Comparison of ENCODE assay signal across 1 cellular context in the genomic region with DNA sequence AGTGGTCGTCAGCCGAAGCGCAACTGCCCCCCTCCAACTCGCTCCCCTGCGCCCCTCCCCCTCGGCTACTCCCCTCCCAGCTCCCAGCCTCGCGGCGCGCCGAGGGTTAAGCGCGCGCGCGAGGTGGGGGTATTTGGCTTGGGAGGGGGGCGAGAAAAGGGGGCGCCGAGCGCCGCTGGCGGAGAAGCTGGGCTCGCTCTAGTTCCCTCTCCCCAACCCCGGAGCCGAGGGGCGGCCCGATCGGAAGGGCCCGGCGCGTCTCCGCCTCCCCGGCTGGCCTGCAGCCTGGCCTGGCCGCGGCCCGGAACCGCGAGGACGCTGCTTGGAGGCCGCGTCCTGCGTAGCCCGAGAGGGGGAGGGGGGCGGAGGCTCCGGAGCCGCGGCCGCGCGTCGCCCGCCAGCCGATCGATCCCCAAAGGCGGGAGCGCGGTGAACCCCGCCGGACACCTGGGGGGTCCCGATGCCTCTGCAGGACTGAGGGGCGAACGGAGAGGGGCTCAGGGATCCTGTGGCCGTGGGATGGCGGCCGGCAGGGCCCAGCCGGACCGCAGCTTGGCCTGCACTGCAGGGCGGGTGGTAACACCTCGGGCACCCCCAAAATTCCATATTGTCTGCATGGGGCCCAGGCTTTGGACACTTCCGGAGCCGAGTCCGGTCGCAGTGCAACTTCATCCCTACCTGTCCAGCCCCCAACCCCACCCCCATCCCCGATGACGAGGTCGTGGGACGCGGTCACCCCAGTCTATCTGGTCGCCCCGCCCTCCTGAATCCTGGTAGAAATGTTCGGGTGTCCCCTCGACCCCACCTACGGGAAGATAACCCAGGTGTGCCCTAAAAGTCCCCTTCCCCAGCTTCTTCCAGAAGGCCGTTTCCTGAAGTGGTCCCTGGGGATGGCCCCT.
TF ChIP-seq lines count a peak whose summit lies in the region.

No MANE protein-coding gene starts in this region.

TF ChIP-seq in HepG2, 621 proteins besides CTCF, POLR2A, EP300 and RAD21 (continued from another document and continues in another):
- TF ChIP-seq, protein P1, sequence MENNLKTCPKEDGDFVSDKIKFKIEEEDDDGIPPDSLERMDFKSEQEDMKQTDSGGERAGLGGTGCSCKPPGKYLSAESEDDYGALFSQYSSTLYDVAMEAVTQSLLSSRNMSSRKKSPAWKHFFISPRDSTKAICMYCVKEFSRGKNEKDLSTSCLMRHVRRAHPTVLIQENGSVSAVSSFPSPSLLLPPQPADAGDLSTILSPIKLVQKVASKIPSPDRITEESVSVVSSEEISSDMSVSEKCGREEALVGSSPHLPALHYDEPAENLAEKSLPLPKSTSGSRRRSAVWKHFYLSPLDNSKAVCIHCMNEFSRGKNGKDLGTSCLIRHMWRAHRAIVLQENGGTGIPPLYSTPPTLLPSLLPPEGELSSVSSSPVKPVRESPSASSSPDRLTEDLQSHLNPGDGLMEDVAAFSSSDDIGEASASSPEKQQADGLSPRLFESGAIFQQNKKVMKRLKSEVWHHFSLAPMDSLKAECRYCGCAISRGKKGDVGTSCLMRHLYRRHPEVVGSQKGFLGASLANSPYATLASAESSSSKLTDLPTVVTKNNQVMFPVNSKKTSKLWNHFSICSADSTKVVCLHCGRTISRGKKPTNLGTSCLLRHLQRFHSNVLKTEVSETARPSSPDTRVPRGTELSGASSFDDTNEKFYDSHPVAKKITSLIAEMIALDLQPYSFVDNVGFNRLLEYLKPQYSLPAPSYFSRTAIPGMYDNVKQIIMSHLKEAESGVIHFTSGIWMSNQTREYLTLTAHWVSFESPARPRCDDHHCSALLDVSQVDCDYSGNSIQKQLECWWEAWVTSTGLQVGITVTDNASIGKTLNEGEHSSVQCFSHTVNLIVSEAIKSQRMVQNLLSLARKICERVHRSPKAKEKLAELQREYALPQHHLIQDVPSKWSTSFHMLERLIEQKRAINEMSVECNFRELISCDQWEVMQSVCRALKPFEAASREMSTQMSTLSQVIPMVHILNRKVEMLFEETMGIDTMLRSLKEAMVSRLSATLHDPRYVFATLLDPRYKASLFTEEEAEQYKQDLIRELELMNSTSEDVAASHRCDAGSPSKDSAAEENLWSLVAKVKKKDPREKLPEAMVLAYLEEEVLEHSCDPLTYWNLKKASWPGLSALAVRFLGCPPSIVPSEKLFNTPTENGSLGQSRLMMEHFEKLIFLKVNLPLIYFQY (CRISPR knock-in tag; IDR thresholded peaks at IDR 0.05; ENCODE audit: borderline replicate concordance), result peak; percentile 92
- TF ChIP-seq NFYC (CRISPR knock-in tag; IDR thresholded peaks at IDR 0.05) (0 out of 2 replicates have a peak, but pooled peaks have one; percentile 6), ZNF343 (CRISPR knock-in tag; IDR thresholded peaks at IDR 0.05) (peak; percentile 39; the same call in 1 of the 2 replicates), ZNF563 (CRISPR knock-in tag; IDR thresholded peaks at IDR 0.05) (peak; percentile 93), RBM22 (optimal IDR thresholded peaks at IDR 0.05; ENCODE audit: low read length) (peak; percentile 10), SNRNP70 (IDR thresholded peaks at IDR 0.05; ENCODE audit: low read depth, low read length) (no peak), ZNF124 (CRISPR knock-in tag; IDR thresholded peaks at IDR 0.05) (no peak), ZNF841 (CRISPR knock-in tag; IDR thresholded peaks at IDR 0.05; ENCODE audit: borderline replicate concordance) (peak; percentile 52; the same call in 1 of the 2 replicates), RXRB (CRISPR knock-in tag; IDR thresholded peaks at IDR 0.05; ENCODE audit: borderline replicate concordance) (no peak; the same call in 1 of the 2 replicates), KDM2A (CRISPR knock-in tag; IDR thresholded peaks at IDR 0.05; ENCODE audit: borderline replicate concordance, low read depth) (peak; percentile 79; the same call in 1 of the 2 replicates), ETV6 (CRISPR knock-in tag; conservative IDR thresholded peaks at IDR 0.05) (peak; percentile 59; the same call in 1 of the 2 replicates), RNF2 (conservative IDR thresholded peaks at IDR 0.05; ENCODE audit: low read depth) (peak; percentile 86), FIP1L1 (IDR thresholded peaks at IDR 0.05; ENCODE audit: borderline replicate concordance, insufficient read depth, low read depth, low read length) (no peak), ZNF768 (CRISPR knock-in tag; IDR thresholded peaks at IDR 0.05) (peak; percentile 79; the same call in 1 of the 2 replicates), ZNF264 (CRISPR knock-in tag; IDR thresholded peaks at IDR 0.05) (no peak)
- TF ChIP-seq, protein P2, sequence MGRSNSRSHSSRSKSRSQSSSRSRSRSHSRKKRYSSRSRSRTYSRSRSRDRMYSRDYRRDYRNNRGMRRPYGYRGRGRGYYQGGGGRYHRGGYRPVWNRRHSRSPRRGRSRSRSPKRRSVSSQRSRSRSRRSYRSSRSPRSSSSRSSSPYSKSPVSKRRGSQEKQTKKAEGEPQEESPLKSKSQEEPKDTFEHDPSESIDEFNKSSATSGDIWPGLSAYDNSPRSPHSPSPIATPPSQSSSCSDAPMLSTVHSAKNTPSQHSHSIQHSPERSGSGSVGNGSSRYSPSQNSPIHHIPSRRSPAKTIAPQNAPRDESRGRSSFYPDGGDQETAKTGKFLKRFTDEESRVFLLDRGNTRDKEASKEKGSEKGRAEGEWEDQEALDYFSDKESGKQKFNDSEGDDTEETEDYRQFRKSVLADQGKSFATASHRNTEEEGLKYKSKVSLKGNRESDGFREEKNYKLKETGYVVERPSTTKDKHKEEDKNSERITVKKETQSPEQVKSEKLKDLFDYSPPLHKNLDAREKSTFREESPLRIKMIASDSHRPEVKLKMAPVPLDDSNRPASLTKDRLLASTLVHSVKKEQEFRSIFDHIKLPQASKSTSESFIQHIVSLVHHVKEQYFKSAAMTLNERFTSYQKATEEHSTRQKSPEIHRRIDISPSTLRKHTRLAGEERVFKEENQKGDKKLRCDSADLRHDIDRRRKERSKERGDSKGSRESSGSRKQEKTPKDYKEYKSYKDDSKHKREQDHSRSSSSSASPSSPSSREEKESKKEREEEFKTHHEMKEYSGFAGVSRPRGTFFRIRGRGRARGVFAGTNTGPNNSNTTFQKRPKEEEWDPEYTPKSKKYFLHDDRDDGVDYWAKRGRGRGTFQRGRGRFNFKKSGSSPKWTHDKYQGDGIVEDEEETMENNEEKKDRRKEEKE (IDR thresholded peaks at IDR 0.05), result no peak
- TF ChIP-seq, protein P3, sequence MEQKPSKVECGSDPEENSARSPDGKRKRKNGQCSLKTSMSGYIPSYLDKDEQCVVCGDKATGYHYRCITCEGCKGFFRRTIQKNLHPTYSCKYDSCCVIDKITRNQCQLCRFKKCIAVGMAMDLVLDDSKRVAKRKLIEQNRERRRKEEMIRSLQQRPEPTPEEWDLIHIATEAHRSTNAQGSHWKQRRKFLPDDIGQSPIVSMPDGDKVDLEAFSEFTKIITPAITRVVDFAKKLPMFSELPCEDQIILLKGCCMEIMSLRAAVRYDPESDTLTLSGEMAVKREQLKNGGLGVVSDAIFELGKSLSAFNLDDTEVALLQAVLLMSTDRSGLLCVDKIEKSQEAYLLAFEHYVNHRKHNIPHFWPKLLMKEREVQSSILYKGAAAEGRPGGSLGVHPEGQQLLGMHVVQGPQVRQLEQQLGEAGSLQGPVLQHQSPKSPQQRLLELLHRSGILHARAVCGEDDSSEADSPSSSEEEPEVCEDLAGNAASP (CRISPR knock-in tag; IDR thresholded peaks at IDR 0.05; ENCODE audit: borderline replicate concordance), result peak; percentile 60
- TF ChIP-seq, protein P4, sequence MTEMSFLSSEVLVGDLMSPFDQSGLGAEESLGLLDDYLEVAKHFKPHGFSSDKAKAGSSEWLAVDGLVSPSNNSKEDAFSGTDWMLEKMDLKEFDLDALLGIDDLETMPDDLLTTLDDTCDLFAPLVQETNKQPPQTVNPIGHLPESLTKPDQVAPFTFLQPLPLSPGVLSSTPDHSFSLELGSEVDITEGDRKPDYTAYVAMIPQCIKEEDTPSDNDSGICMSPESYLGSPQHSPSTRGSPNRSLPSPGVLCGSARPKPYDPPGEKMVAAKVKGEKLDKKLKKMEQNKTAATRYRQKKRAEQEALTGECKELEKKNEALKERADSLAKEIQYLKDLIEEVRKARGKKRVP (CRISPR knock-in tag; IDR thresholded peaks at IDR 0.05), result 0 out of 4 replicates have a peak, but pooled peaks of 1 of the 2 experiments have one; percentile 44
- TF ChIP-seq, protein P5, sequence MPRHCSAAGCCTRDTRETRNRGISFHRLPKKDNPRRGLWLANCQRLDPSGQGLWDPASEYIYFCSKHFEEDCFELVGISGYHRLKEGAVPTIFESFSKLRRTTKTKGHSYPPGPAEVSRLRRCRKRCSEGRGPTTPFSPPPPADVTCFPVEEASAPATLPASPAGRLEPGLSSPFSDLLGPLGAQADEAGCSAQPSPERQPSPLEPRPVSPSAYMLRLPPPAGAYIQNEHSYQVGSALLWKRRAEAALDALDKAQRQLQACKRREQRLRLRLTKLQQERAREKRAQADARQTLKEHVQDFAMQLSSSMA (CRISPR knock-in tag; IDR thresholded peaks at IDR 0.05), result 0 out of 2 replicates have a peak, but pooled peaks have one; percentile 62
- TF ChIP-seq, protein P6, sequence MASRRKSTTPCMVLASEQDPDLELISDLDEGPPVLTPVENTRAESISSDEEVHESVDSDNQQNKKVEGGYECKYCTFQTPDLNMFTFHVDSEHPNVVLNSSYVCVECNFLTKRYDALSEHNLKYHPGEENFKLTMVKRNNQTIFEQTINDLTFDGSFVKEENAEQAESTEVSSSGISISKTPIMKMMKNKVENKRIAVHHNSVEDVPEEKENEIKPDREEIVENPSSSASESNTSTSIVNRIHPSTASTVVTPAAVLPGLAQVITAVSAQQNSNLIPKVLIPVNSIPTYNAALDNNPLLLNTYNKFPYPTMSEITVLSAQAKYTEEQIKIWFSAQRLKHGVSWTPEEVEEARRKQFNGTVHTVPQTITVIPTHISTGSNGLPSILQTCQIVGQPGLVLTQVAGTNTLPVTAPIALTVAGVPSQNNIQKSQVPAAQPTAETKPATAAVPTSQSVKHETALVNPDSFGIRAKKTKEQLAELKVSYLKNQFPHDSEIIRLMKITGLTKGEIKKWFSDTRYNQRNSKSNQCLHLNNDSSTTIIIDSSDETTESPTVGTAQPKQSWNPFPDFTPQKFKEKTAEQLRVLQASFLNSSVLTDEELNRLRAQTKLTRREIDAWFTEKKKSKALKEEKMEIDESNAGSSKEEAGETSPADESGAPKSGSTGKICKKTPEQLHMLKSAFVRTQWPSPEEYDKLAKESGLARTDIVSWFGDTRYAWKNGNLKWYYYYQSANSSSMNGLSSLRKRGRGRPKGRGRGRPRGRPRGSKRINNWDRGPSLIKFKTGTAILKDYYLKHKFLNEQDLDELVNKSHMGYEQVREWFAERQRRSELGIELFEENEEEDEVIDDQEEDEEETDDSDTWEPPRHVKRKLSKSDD (CRISPR knock-in tag; IDR thresholded peaks at IDR 0.05; ENCODE audit: low read depth), result peak; percentile 87
- TF ChIP-seq, protein P7, sequence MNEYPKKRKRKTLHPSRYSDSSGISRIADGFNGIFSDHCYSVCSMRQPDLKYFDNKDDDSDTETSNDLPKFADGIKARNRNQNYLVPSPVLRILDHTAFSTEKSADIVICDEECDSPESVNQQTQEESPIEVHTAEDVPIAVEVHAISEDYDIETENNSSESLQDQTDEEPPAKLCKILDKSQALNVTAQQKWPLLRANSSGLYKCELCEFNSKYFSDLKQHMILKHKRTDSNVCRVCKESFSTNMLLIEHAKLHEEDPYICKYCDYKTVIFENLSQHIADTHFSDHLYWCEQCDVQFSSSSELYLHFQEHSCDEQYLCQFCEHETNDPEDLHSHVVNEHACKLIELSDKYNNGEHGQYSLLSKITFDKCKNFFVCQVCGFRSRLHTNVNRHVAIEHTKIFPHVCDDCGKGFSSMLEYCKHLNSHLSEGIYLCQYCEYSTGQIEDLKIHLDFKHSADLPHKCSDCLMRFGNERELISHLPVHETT (CRISPR knock-in tag; conservative IDR thresholded peaks at IDR 0.05), result peak; percentile 63; the same call in 1 of the 2 replicates
- TF ChIP-seq, protein P8, sequence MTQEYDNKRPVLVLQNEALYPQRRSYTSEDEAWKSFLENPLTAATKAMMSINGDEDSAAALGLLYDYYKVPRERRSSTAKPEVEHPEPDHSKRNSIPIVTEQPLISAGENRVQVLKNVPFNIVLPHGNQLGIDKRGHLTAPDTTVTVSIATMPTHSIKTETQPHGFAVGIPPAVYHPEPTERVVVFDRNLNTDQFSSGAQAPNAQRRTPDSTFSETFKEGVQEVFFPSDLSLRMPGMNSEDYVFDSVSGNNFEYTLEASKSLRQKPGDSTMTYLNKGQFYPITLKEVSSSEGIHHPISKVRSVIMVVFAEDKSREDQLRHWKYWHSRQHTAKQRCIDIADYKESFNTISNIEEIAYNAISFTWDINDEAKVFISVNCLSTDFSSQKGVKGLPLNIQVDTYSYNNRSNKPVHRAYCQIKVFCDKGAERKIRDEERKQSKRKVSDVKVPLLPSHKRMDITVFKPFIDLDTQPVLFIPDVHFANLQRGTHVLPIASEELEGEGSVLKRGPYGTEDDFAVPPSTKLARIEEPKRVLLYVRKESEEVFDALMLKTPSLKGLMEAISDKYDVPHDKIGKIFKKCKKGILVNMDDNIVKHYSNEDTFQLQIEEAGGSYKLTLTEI (CRISPR knock-in tag; conservative IDR thresholded peaks at IDR 0.05), result no peak
- TF ChIP-seq, protein P9, sequence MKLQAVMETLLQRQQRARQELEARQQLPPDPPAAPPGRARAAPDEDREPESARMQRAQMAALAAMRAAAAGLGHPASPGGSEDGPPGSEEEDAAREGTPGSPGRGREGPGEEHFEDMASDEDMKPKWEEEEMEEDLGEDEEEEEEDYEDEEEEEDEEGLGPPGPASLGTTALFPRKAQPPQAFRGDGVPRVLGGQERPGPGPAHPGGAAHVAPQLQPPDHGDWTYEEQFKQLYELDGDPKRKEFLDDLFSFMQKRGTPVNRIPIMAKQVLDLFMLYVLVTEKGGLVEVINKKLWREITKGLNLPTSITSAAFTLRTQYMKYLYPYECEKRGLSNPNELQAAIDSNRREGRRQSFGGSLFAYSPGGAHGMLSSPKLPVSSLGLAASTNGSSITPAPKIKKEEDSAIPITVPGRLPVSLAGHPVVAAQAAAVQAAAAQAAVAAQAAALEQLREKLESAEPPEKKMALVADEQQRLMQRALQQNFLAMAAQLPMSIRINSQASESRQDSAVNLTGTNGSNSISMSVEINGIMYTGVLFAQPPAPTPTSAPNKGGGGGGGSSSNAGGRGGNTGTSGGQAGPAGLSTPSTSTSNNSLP (IDR thresholded peaks at IDR 0.05; ENCODE audit: low read depth, low read length), result no peak
- TF ChIP-seq, protein P10, sequence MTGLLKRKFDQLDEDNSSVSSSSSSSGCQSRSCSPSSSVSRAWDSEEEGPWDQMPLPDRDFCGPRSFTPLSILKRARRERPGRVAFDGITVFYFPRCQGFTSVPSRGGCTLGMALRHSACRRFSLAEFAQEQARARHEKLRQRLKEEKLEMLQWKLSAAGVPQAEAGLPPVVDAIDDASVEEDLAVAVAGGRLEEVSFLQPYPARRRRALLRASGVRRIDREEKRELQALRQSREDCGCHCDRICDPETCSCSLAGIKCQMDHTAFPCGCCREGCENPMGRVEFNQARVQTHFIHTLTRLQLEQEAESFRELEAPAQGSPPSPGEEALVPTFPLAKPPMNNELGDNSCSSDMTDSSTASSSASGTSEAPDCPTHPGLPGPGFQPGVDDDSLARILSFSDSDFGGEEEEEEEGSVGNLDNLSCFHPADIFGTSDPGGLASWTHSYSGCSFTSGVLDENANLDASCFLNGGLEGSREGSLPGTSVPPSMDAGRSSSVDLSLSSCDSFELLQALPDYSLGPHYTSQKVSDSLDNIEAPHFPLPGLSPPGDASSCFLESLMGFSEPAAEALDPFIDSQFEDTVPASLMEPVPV (CRISPR knock-in tag; IDR thresholded peaks at IDR 0.05), result peak; percentile 67
